Comparison of ENCODE assay signal across 9 cellular contexts in the genomic region with DNA sequence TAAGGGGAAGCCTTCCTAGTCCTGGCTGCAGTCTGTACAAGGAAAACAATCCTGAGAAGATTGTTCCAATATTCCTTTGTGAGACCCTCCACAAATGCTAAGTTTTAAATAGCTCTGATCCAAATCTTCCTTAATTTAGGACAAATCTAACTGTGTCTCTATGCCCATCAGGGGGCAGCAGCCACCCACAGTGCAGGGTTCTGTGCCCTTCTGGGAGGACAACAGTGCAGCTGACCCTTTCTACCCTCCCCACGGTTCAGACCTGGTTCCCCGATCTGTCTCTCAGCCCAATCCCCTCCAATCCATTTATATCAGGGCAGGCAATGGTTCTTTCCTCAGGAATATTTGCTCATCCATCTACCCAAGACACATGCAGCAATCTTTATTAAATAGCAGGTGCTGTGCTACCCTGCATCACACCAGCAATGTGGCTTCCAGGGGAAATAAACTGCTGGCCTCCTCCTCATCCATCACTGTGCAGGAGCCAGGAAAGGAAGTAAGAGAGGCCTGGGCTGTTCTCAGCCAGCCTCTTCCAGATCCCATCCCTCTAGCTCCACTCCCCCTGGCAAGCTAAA. TPM values are rescaled to one million over a fixed set of nuclear protein-coding genes. Genes with fewer than 3 reads are reported as not detected.
DNase-seq lines count a peak whose midpoint lies in the region; TF ChIP-seq lines count a peak whose summit lies in the region.
"Had no signal": no experiment of that assay in that cellular context is flagged by ENCODE, and none has a peak within 500 bp of the region (broad histone marks: within the 10 kb centered on the region; RNA-seq: fewer than 3 reads in every experiment).

No MANE protein-coding gene starts in this region.

- DNase-seq in CD8-positive, alpha-beta memory T cell = peak in 3 of 5 donors; percentile 21 to 63 (median 28)
- DNase-seq in HT-29 (ENCODE audit: low spot score) (peak; percentile 71), SHP77 treated with DMSO at 0.1 percent for 48 hours (lab: John Stamatoyannopoulos, UW) (peak; percentile 15), astrocyte of the cerebellum (ENCODE audit: low read depth) (no peak), iris pigment epithelial cell (ENCODE audit: low read depth) (peak; percentile 34), NCI-H1048 (lab: John Stamatoyannopoulos, UW) (no peak), posterior vena cava (ENCODE audit: low spot score) (no peak)
- DNase-seq in stimulated activated CD8-positive, alpha-beta memory T cell treated with anti-CD3 and anti-CD28 coated beads, Interleukin-7, amount 100 ng/mL, for 24 hours (ENCODE audit: low read depth) = peak; percentile 39

- H3K27me3 ChIP-seq in CD8-positive, alpha-beta memory T cell (ENCODE audit: insufficient read depth, low read length, poor library complexity, severe bottlenecking) = no peaks in the 10 kb centered on the region

- TF ChIP-seq CTCF in astrocyte of the cerebellum (IDR thresholded peaks at IDR 0.05; ENCODE audit: low read depth, low read length, missing control alignments) = peak; percentile 71

- H3K4me1 ChIP-seq in CD8-positive, alpha-beta memory T cell (ENCODE audit: insufficient read depth, low read length) = peaks cover 5% of the 10 kb centered on the region

- H3K4me1 Mint-ChIP-seq in CD8-positive, alpha-beta memory T cell = peaks cover 11 to 15% (median 11%) of the 10 kb centered on the region in 3 donors

- peaks cover 0 to 6% (median 0%) of the 10 kb centered on the region in 3 donors for H3K36me3 Mint-ChIP-seq in CD8-positive, alpha-beta memory T cell
- H3K36me3 Mint-ChIP-seq: memory B cell had no signal

- H3K9me3 ChIP-seq in CD8-positive, alpha-beta memory T cell (ENCODE audit: low read length) = no peaks in the 10 kb centered on the region

- H3K27ac ChIP-seq in CD8-positive, alpha-beta memory T cell (ENCODE audit: low read depth, low read length) = no peak overlapping the region

- no peak overlapping the region for H3K4me3 ChIP-seq in CD8-positive, alpha-beta memory T cell (ENCODE audit: low read length)
- H3K4me3 ChIP-seq in astrocyte of the cerebellum (ENCODE audit: low read depth, low read length) = no peak overlapping the region

- CTCF ChIA-PET in CD8-positive, alpha-beta memory T cell (lab: Charles Lee) = interaction anchor here (0.6 to 3.0 kb wide), 19 partner anchors 10 to 228 kb away, joined by 3 to 53 read pairs (median 3); no protein-coding TSS in a partner anchor

- POLR2A ChIA-PET in CD8-positive, alpha-beta memory T cell (lab: Charles Lee) = no interaction called here

- peak overlapping the region in 1 of 8 donors; percentile 2 for H3K27ac Mint-ChIP-seq in CD8-positive, alpha-beta memory T cell
- H3K27ac Mint-ChIP-seq: memory B cell had no signal

- in situ Hi-C loops in astrocyte of the cerebellum (cut with HindIII; ENCODE audit: low sequenced_read_pairs) = no loop called here

- no peaks in the 10 kb centered on the region for H3K9me3 Mint-ChIP-seq in CD8-positive, alpha-beta memory T cell
- H3K9me3 Mint-ChIP-seq: memory B cell had no signal

- H3K27me3 Mint-ChIP-seq in CD8-positive, alpha-beta memory T cell = peaks cover 10 to 16% of the 10 kb centered on the region in 2 donors

- intact Hi-C loops in posterior vena cava (cut with DNase I) = loop anchor here (2.0 kb wide), 1 partner anchor 39 kb away; no protein-coding TSS in a partner anchor

- no peaks in the 10 kb centered on the region for H3K36me3 ChIP-seq in CD8-positive, alpha-beta memory T cell (ENCODE audit: insufficient read depth, low read length)

- H3K4me3 Mint-ChIP-seq in CD8-positive, alpha-beta memory T cell = peak overlapping the region in 1 of 7 donors; percentile 49
- H3K4me3 Mint-ChIP-seq: memory B cell had no signal

RNA-seq across cellular contexts. Expression of a gene that starts 4.0 kb away (rescaled TPM):
- total RNA-seq in CD8-positive, alpha-beta memory T cell = 10 to 100 TPM; 77.7 to 77.8 TPM
- polyA plus RNA-seq in CD8-positive, alpha-beta memory T cell = 10.0 TPM
- total RNA-seq in HT-29 (2014; rRNA removed; shearing (Covaris generic)) = 24.6 and 26.9 TPM in 2 replicates
- total RNA-seq in posterior vena cava = 10 to 100 TPM; 32.9 to 33.9 TPM

RNA-seq across cellular contexts. Expression of a gene that starts 13.8 kb away (rescaled TPM):
- under 1 TPM; 0.22 to 0.35 TPM for total RNA-seq in CD8-positive, alpha-beta memory T cell
- polyA plus RNA-seq in CD8-positive, alpha-beta memory T cell = 0.09 TPM
- total RNA-seq in HT-29 (2014; rRNA removed; shearing (Covaris generic)) = 0.16 TPM in 1 of 2 replicates, not detected in the other
- total RNA-seq in posterior vena cava = 1 to 10 TPM in 1 of 2 donors, under 1 TPM in 1; 0.43 to 1.2 TPM

Comparison
In these comparisons a context has a peak if more than half of its experiments do, and no peak if none do; other contexts are left out.
1. DNase-seq: peak in CD8-positive, alpha-beta memory T cell (3 of 5), HT-29 (single experiment), SHP77 treated with DMSO at 0.1 percent for 48 hours (single experiment), iris pigment epithelial cell (single experiment) and stimulated activated CD8-positive, alpha-beta memory T cell treated with anti-CD3 and anti-CD28 coated beads, Interleukin-7, amount 100 ng/mL, for 24 hours (single experiment); none in astrocyte of the cerebellum (single experiment), NCI-H1048 (single experiment) and posterior vena cava (single experiment).